In the genomic region with DNA sequence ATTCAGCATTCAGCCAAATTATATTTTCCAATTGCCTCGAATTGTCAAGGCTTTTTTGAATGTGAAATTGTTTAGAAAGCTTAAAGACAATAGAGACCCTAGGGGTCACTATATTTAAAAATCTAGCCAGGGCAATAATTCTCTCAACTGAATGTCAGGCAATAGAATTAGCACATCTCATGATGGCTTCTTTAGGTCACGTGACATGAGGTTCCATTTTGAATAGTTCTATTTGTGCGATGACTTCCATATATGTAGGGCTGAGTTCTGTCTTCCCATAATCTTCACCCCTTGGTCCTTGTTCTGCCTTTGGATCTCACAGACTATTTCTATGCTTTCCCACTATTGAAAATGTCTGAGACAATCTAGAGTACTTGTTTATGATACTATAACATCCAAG, we compare ENCODE assay signal across 32 cellular contexts.
"Had no signal": no experiment of that assay in that cellular context is flagged by ENCODE, and none has a peak within 500 bp of the region (broad histone marks: within the 10 kb centered on the region; RNA-seq: fewer than 3 reads in every experiment).

No MANE protein-coding gene starts in this region.

- H3K27me3 ChIP-seq: SJCRH30 had no signal

- ATAC-seq: Panc1, Right ventricle myocardium inferior, SK-N-SH treated with all-trans-retinoic acid at 6 μM for 48 hours, T-cell had no signal

- H3K4me1 ChIP-seq: SJCRH30 had no signal

- H3K4me3 ChIP-seq: PC-9, SJCRH30, SK-N-MC had no signal

- DNase-seq: Karpas-422, MM.1S, MV-4-11, NCI-H1092, NCI-H1105, NCI-H1417 treated with DMSO at 0.1 percent for 48 hours, NCI-H1436 treated with DMSO at 0.1 percent for 48 hours, NCI-H1694, NCI-H187, NCI-H1930, NCI-H2029 treated with DMSO at 0.1 percent for 48 hours, NCI-H2081 treated with DMSO at 0.1 percent for 48 hours, NCI-H2107, NCI-H226, NCI-H446 treated with DMSO at 0.1 percent for 48 hours, NCI-H510A, NCI-H524, NCI-H526, NCI-H69, NCI-H748 treated with DMSO at 0.1 percent for 48 hours, NCI-H82, PC-9, SHP77, SIG-M5, SJCRH30, T-cell had no signal

- H2AFZ ChIP-seq: PC-9 had no signal

- H3K9me3 ChIP-seq: SJCRH30 had no signal

- FAIRE-seq: RCC 7860 had no signal

- H3K4me2 ChIP-seq: PC-9 had no signal

- H3K36me3 ChIP-seq: SJCRH30 had no signal

- H3K27ac ChIP-seq: PC-9, RWPE1, SJCRH30, SK-N-MC had no signal
